Comparison of ENCODE assay signal across 8 cellular contexts in the genomic region with DNA sequence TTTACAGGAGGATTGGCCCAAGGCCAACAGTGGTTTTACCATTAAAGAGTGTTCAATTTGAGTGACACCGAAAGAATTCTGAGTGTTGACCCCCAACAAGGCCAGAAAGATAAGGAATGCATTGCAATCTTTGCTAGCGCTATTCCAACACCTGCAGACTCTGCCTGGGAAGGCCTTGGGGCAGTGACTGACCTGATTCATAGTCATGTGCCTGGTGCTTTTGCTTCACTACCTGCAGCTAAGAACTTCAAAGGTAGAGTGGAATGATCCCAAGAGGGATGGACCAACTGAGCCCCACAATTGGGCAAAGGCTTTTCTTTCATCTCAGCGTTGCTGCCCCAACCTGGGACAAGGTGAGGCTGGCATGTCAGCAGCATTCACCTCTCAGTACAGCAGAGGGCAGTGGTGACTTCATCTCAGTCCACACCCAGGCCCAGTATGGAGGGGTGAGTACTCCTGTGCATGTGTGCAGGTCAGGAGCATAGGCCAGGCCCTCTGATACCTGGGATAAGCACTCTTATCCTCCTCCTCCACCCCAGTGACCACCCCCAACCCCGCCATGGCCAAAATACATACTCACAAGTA.
DNase-seq lines count a peak whose midpoint lies in the region; ATAC-seq and TF ChIP-seq lines count a peak whose summit lies in the region.

No MANE protein-coding gene starts in this region.

- no peaks in the 10 kb centered on the region for H3K36me3 ChIP-seq in endodermal cell (ENCODE audit: control insufficient read depth, insufficient read depth, low read length)
- H3K36me3 ChIP-seq in prostate gland: no peaks in the 10 kb centered on the region

- H3K27ac ChIP-seq in endodermal cell (ENCODE audit: low read depth, low read length) (no peak overlapping the region), prostate gland (no peak overlapping the region)

- DNase-seq in ELR (ENCODE audit: low read depth): peak; percentile 42
- peak in 2 of 3 donors; percentile 9 to 10 for DNase-seq in T-helper 17 cell
- DNase-seq in endodermal cell: peak; percentile 89
- DNase-seq in prostate gland (ENCODE audit: low spot score): no peak
- no peak for DNase-seq in glomerular visceral epithelial cell (ENCODE audit: extremely low spot score)
- no peak for DNase-seq in midbrain (lab: John Stamatoyannopoulos, UW)

- ATAC-seq in HG03521 (IDR thresholded peaks at IDR 0.05; ENCODE audit: unreplicated experiment) (peak; percentile 50), T-helper 17 cell (peak; percentile 78), HG02588 (IDR thresholded peaks at IDR 0.05; ENCODE audit: unreplicated experiment) (no peak)

- TF ChIP-seq CTCF in endodermal cell (conservative IDR thresholded peaks at IDR 0.05) (peak; percentile 84), prostate gland (IDR thresholded peaks at IDR 0.05) (peak in 3 of 4 experiments; percentile 20 to 41 (median 29))

- TF ChIP-seq POLR2A in prostate gland (IDR thresholded peaks at IDR 0.05): no peak

- no peaks in the 10 kb centered on the region for H3K9me3 ChIP-seq in T-helper 17 cell (ENCODE audit: control insufficient read depth, low read length, poor library complexity, severe bottlenecking)
- H3K9me3 ChIP-seq in endodermal cell (ENCODE audit: control insufficient read depth, low read length): peaks cover 13% of the 10 kb centered on the region
- no peaks in the 10 kb centered on the region for H3K9me3 ChIP-seq in prostate gland

- H3K4me1 Mint-ChIP-seq in T-helper 17 cell (peaks cover 4% of the 10 kb centered on the region), endodermal cell (no peaks in the 10 kb centered on the region)

- H3K27ac Mint-ChIP-seq in T-helper 17 cell (no peak overlapping the region), endodermal cell (no peak overlapping the region)

- intact Hi-C loops in prostate gland (cut with DNase I): loop anchor here (5.0 kb wide), 1 partner anchor 276 kb away; no protein-coding TSS in a partner anchor

- H3K27me3 Mint-ChIP-seq in T-helper 17 cell: peaks cover 12% of the 10 kb centered on the region
- peaks cover 2% of the 10 kb centered on the region for H3K27me3 Mint-ChIP-seq in endodermal cell (ENCODE audit: insufficient read depth)

- H3K9ac ChIP-seq in endodermal cell (ENCODE audit: extremely low read depth, low read length, poor library complexity, severe bottlenecking): no peak overlapping the region

- H3K4me3 ChIP-seq in endodermal cell (ENCODE audit: low read length): no peak overlapping the region
- no peak overlapping the region for H3K4me3 ChIP-seq in prostate gland

- 59 to 68% methylated on average over 2 to 4 of the region's 4 CpGs for WGBS in endodermal cell (ENCODE audit: insufficient coverage in 1 of 2, insufficient read length in 1 of 2), 2 experiments
- WGBS in prostate gland: 62% methylated on average over 4 of the region's 4 CpGs

- no peaks in the 10 kb centered on the region for H3K36me3 Mint-ChIP-seq in T-helper 17 cell (ENCODE audit: low read depth)
- H3K36me3 Mint-ChIP-seq in endodermal cell (ENCODE audit: low read depth): no peaks in the 10 kb centered on the region

- peaks cover 15% of the 10 kb centered on the region for H3K9me3 Mint-ChIP-seq in endodermal cell

- no peaks in the 10 kb centered on the region for H3K4me1 ChIP-seq in endodermal cell (ENCODE audit: control insufficient read depth, insufficient read depth, low read length)
- no peaks in the 10 kb centered on the region for H3K4me1 ChIP-seq in prostate gland (replicated peaks)

- H3K4me3 Mint-ChIP-seq in T-helper 17 cell (no peak overlapping the region), endodermal cell (no peak overlapping the region)

- H3K27me3 ChIP-seq in endodermal cell (ENCODE audit: control insufficient read depth, insufficient read depth, low read length, poor library complexity, severe bottlenecking) (no peaks in the 10 kb centered on the region), prostate gland (replicated peaks; ENCODE audit: insufficient read depth) (no peaks in the 10 kb centered on the region)

Comparison
In these comparisons a context has a peak if more than half of its experiments do, and no peak if none do; other contexts are left out.
1. DNase-seq: peak in ELR (single experiment), T-helper 17 cell (2 of 3) and endodermal cell (single experiment); none in prostate gland (single experiment), glomerular visceral epithelial cell (single experiment) and midbrain (single experiment).